ENCODE assay signal across 22 cellular contexts in the genomic region with DNA sequence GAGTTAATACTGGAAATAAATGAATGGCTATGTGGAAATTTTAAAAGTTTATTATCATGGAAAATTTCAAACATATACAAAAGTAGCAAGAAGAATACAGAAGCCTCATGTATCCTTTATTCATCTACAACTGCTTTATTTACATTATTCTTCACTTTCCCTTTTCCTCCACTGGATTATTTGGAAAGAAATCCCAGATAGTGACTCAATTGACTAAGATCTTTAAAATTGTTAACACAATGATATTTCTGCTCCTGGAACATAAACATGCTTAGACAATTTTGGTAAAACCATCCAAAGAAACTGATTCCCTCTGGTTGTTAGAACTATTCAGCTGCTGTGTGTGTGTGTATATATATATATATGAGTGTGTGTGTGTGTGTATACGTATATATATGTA.
DNase-seq lines count a peak whose midpoint lies in the region; ATAC-seq, FAIRE-seq and TF ChIP-seq lines count a peak whose summit lies in the region.
"Had no signal": no experiment of that assay in that cellular context is flagged by ENCODE, and none has a peak within 500 bp of the region (broad histone marks: within the 10 kb centered on the region; RNA-seq: fewer than 3 reads in every experiment).

No MANE protein-coding gene starts in this region.

- no peak overlapping the region for H3K4me3 Mint-ChIP-seq in osteocyte (ENCODE audit: unreplicated experiment)
- H3K4me3 Mint-ChIP-seq: CD4-positive, alpha-beta memory T cell had no signal

- H3K27me3 ChIP-seq in Panc1 (ENCODE audit: control insufficient read depth, insufficient read depth, low read length): no peaks in the 10 kb centered on the region
- H3K27me3 ChIP-seq: BLaER1 had no signal

- no peaks in the 10 kb centered on the region for H3K9me3 ChIP-seq in A549
- no peaks in the 10 kb centered on the region for H3K9me3 ChIP-seq in Panc1 (ENCODE audit: control insufficient read depth, insufficient read depth, low read depth, low read length)
- H3K9me3 ChIP-seq: BLaER1, HAP-1 had no signal

- CTCF ChIA-PET in A549 (lab: Yijun Ruan, JAX) (no interaction called here), Panc1 (lab: Charles Lee) (no interaction called here)

- FAIRE-seq in A549 (lab: Jason Lieb, UNC): no peak
- FAIRE-seq: GM19239 had no signal

- no peak for TF ChIP-seq POLR2A in A549 (IDR thresholded peaks at IDR 0.05; ENCODE audit: low read length)

- no peak overlapping the region for H3K4me2 ChIP-seq in A549
- H3K4me2 ChIP-seq: BLaER1 had no signal

- TF ChIP-seq CTCF in A549 (IDR thresholded peaks at IDR 0.05) (no peak), Panc1 (IDR thresholded peaks at IDR 0.05) (no peak), coronary artery (IDR thresholded peaks at IDR 0.05) (no peak), osteocyte (IDR thresholded peaks at IDR 0.05) (no peak)

- H3K4me1 ChIP-seq in A549 (peaks cover 50% of the 10 kb centered on the region), Panc1 (ENCODE audit: control insufficient read depth, insufficient read depth, low read length) (peaks cover 57% of the 10 kb centered on the region)
- H3K4me1 ChIP-seq: BLaER1 had no signal

- intact Hi-C loops in Panc1 (cut with micrococcal nuclease; ENCODE audit: unreplicated experiment): loop anchor here (5.0 kb wide), 3 partner anchors 99 to 211 kb away; partner anchors contain the start of gene TGFB2

- POLR2A ChIA-PET in A549 (lab: Yijun Ruan, JAX): no interaction called here
- POLR2A ChIA-PET in Panc1 (lab: Charles Lee): no interaction called here

- no peak overlapping the region for H3K4me3 ChIP-seq in A549
- H3K4me3 ChIP-seq in Panc1 (ENCODE audit: low read depth in 2 of 2, low read length in 2 of 2): no peak overlapping the region
- H3K4me3 ChIP-seq in coronary artery: no peak overlapping the region
- H3K4me3 ChIP-seq: BLaER1, GM23248, HAP-1 had no signal

- H3K36me3 ChIP-seq in Panc1 (ENCODE audit: control insufficient read depth, insufficient read depth, low read length): no peaks in the 10 kb centered on the region
- H3K36me3 ChIP-seq: BLaER1, HAP-1 had no signal

- H3K9me3 Mint-ChIP-seq in osteocyte (ENCODE audit: unreplicated experiment): no peaks in the 10 kb centered on the region
- H3K9me3 Mint-ChIP-seq: CD4-positive, alpha-beta memory T cell had no signal

- 96% methylated on average over 1 of the region's 1 CpG for WGBS in A549 (ENCODE audit: missing lambda C conversion rate)

- H3K27ac ChIP-seq in A549 (peak overlapping the region; percentile 78 to 92; a peak in 4 of 6 replicates), Panc1 (ENCODE audit: low read length) (peak overlapping the region; percentile 99), coronary artery (peak overlapping the region; percentile 78 to 87)
- H3K27ac ChIP-seq: BLaER1, GM23248 had no signal

- ATAC-seq in A549 (no peak), Panc1 (no peak)

- no peak for TF ChIP-seq EP300 in A549 (IDR thresholded peaks at IDR 0.05)

- in situ Hi-C loops in Panc1 (cut with HindIII; ENCODE audit: low pct_unique_long_range_greater_than_20kb, low sequenced_read_pairs): no loop called here
- in situ Hi-C loops in G401 (cut with HindIII; ENCODE audit: low sequenced_read_pairs): no loop called here

- no peak for TF ChIP-seq RAD21 in A549 (conservative IDR thresholded peaks at IDR 0.05 in 1 of 2, IDR thresholded peaks at IDR 0.05 in 1 of 2)

- H3K27ac Mint-ChIP-seq in osteocyte (ENCODE audit: unreplicated experiment): peak overlapping the region; percentile 99
- H3K27ac Mint-ChIP-seq: CD4-positive, alpha-beta memory T cell had no signal

- H3K36me3 Mint-ChIP-seq in osteocyte (ENCODE audit: unreplicated experiment): no peaks in the 10 kb centered on the region
- H3K36me3 Mint-ChIP-seq: CD4-positive, alpha-beta memory T cell had no signal

- H3K27me3 Mint-ChIP-seq in osteocyte (ENCODE audit: unreplicated experiment): no peaks in the 10 kb centered on the region

- DNase-seq in A549 (ENCODE audit: low read depth in 1 of 2, low spot score in 1 of 2) (no peak), Panc1 (ENCODE audit: low read depth, low spot score) (no peak), coronary artery (ENCODE audit: low spot score) (no peak), osteocyte (ENCODE audit: extremely low spot score, unreplicated experiment) (no peak), G401 (ENCODE audit: low spot score) (no peak), NOMO-1 (lab: John Stamatoyannopoulos, UW; ENCODE audit: unreplicated experiment in 2 of 2) (no peak), NCI-H1417 (lab: John Stamatoyannopoulos, UW) (no peak), NCI-H1048 (lab: John Stamatoyannopoulos, UW) (no peak)
- DNase-seq: CD4-positive, alpha-beta memory T cell; DMS153; GF-D8; GM23248; NCI-H1105; NCI-H1694; NCI-H2081 treated with DMSO at 0.1 percent for 48 hours; NCI-H510A; NCI-H774; PC-3; SIG-M5 had no signal

- BruUV-seq in Panc1 (replicated peaks; lab: Mats Ljungman, UMichigan): no TSS peak

- peaks cover 61% of the 10 kb centered on the region for H3K4me1 Mint-ChIP-seq in osteocyte (ENCODE audit: unreplicated experiment)
- H3K4me1 Mint-ChIP-seq: CD4-positive, alpha-beta memory T cell had no signal

TF ChIP-seq in A549, 52 proteins besides CTCF, POLR2A, EP300 and RAD21:
- no peak for TF ChIP-seq MAX (IDR thresholded peaks at IDR 0.05)
- no peak for TF ChIP-seq BHLHE40 (IDR thresholded peaks at IDR 0.05; ENCODE audit: low read depth, low read length)
- TF ChIP-seq ELK1 (IDR thresholded peaks at IDR 0.05; ENCODE audit: low read depth, low read length): no peak
- TF ChIP-seq TFCP2L1 (CRISPR knock-in tag; IDR thresholded peaks at IDR 0.05): no peak
- no peak for TF ChIP-seq CHD4 (IDR thresholded peaks at IDR 0.05; ENCODE audit: borderline replicate concordance)
- TF ChIP-seq SMC3 (IDR thresholded peaks at IDR 0.05): no peak
- TF ChIP-seq HEYL (CRISPR knock-in tag; IDR thresholded peaks at IDR 0.05): no peak
- TF ChIP-seq E2F6 (IDR thresholded peaks at IDR 0.05; ENCODE audit: borderline replicate concordance, low read depth): no peak
- TF ChIP-seq POLR2AphosphoS2 (conservative IDR thresholded peaks at IDR 0.05; ENCODE audit: low read length): no peak
- TF ChIP-seq HDAC2 (IDR thresholded peaks at IDR 0.05): no peak
- TF ChIP-seq RARB (CRISPR knock-in tag; IDR thresholded peaks at IDR 0.05): no peak
- TF ChIP-seq HOXA7 (CRISPR knock-in tag; IDR thresholded peaks at IDR 0.05): no peak
